Comparison of ENCODE assay signal across 1 cellular context in the genomic region with DNA sequence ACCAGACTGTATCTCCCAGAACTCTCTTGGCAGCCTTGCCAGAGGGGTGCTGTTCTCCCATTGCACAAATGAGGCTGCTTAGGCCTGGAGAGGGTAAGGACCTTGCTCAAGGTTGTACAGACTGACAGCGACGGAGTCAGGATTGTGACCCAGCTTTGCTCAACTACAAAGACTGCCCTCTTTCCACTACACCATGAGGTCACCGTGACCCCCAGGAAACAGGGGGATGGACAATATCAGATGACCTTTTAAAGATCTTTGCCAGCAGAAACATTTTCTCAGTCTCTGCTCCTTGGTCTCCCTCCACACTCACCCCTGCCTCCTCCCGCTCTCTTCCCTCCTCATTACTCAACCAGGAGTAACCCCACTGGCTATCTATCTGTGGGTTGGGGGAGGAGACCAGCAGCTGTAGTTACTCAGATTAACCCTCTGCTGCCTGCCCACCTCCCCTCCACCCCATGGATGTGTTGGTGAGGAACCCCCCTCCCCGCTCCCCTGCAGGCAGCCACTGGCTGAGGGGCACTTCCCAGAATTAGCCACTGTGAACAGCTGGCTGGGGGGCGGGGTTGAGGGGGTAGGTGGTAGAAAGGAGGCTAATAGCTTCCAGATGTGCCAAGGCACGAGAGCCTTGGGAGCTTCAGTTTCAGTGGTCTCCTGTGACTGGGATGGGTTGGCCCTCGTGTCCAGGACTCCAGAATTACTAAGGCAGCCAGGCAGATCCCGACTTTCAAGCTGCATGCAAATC.
A peak's percentile ranks its signal among the peaks of the same experiment; 100 is the strongest.
TF ChIP-seq lines count a peak whose summit lies in the region.

No MANE protein-coding gene starts in this region.

TF ChIP-seq in HEK293, 187 proteins besides CTCF, POLR2A, EP300 and RAD21 (continued from another document):
- TF ChIP-seq ZNF398 (tag by site-specific recombination; IDR thresholded peaks at IDR 0.05), result peak; percentile 80
- TF ChIP-seq, protein P1, sequence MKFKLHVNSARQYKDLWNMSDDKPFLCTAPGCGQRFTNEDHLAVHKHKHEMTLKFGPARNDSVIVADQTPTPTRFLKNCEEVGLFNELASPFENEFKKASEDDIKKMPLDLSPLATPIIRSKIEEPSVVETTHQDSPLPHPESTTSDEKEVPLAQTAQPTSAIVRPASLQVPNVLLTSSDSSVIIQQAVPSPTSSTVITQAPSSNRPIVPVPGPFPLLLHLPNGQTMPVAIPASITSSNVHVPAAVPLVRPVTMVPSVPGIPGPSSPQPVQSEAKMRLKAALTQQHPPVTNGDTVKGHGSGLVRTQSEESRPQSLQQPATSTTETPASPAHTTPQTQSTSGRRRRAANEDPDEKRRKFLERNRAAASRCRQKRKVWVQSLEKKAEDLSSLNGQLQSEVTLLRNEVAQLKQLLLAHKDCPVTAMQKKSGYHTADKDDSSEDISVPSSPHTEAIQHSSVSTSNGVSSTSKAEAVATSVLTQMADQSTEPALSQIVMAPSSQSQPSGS (tag by site-specific recombination; IDR thresholded peaks at IDR 0.05; ENCODE audit: low read depth), result 0 out of 2 replicates have a peak, but pooled peaks have one; percentile 4
- TF ChIP-seq ZNF221 (tag by site-specific recombination; IDR thresholded peaks at IDR 0.05; ENCODE audit: borderline replicate concordance), result no peak
- peak; percentile 84 for TF ChIP-seq ZFHX2 (tag by site-specific recombination; conservative IDR thresholded peaks at IDR 0.05)
- TF ChIP-seq ZNF341 (tag by site-specific recombination; IDR thresholded peaks at IDR 0.05; ENCODE audit: low read depth), result 0 out of 2 replicates have a peak, but pooled peaks have one; percentile 24
- TF ChIP-seq OSR2 (tag by site-specific recombination; IDR thresholded peaks at IDR 0.05), result 0 out of 2 replicates have a peak, but pooled peaks have one; percentile 16
- no peak for TF ChIP-seq ZNF239 (tag by site-specific recombination; IDR thresholded peaks at IDR 0.05)
- 0 out of 2 replicates have a peak, but pooled peaks have one; percentile 33 for TF ChIP-seq KLF1 (tag by site-specific recombination; IDR thresholded peaks at IDR 0.05)
- TF ChIP-seq ZFP3 (tag by site-specific recombination; IDR thresholded peaks at IDR 0.05; ENCODE audit: low read depth), result no peak
- TF ChIP-seq ZNF366 (tag by site-specific recombination; conservative IDR thresholded peaks at IDR 0.05), result no peak
- TF ChIP-seq ZIC2 (tag by site-specific recombination; IDR thresholded peaks at IDR 0.05), result peak; percentile 54
- TF ChIP-seq GLIS1 (tag by site-specific recombination; IDR thresholded peaks at IDR 0.05), result peak; percentile 66; the same call in 1 of the 2 replicates
- TF ChIP-seq ZNF280C (tag by site-specific recombination; IDR thresholded peaks at IDR 0.05), result no peak
- no peak for TF ChIP-seq ZNF26 (tag by site-specific recombination; IDR thresholded peaks at IDR 0.05)
